ENCODE assay signal across 10 cellular contexts in genomic region chr1:3352084-3352951, GRCh38.
DNase-seq lines count a peak whose midpoint lies in the region; ATAC-seq, FAIRE-seq and TF ChIP-seq lines count a peak whose summit lies in the region.
"Had no signal": no experiment of that assay in that cellular context is flagged by ENCODE, and none has a peak within 500 bp of the region (broad histone marks: within the 10 kb centered on the region; RNA-seq: fewer than 3 reads in every experiment).

No MANE protein-coding gene starts in this region.

- no peak for FAIRE-seq in pancreas (lab: Jason Lieb, UNC)

- DNase-seq in BJ (ENCODE audit: low read depth), result peak; percentile 38
- no peak for DNase-seq in Peyer's patch
- DNase-seq in fibroblast of villous mesenchyme (ENCODE audit: low read depth), result peak; percentile 26
- DNase-seq in pancreas, result peak in 3 of 6 donors; percentile 55 to 70 (median 61)
- DNase-seq in OCI-M2 (lab: John Stamatoyannopoulos, UW; ENCODE audit: unreplicated experiment), result no peak
- no peak for DNase-seq in SKM-1 (lab: John Stamatoyannopoulos, UW; ENCODE audit: unreplicated experiment)
- DNase-seq in globus pallidus (ENCODE audit: low spot score), result no peak
- DNase-seq: CD8-positive, alpha-beta memory T cell had no signal

- peaks cover 0 to 34% (median 0%) of the 10 kb centered on the region in 4 donors for H3K4me1 ChIP-seq in Peyer's patch
- H3K4me1 ChIP-seq in pancreas, result peaks cover 0 to 10% (median 4%) of the 10 kb centered on the region in 3 donors

- CTCF ChIA-PET in BJ (lab: Yijun Ruan, JAX), result interaction anchor here (1.1 kb wide), 1 partner anchor 32 kb away, joined by 4 read pairs; no protein-coding TSS in a partner anchor

- ATAC-seq in pancreas, result peak; percentile 62 to 78 (median 66)
- no peak for ATAC-seq in activated CD4-positive, CD25-positive, alpha-beta regulatory T cell treated with anti-CD3 and anti-CD28 coated beads, Interleukin-2, amount 50 U/mL, for 24 hours

- peaks cover 6% of the 10 kb centered on the region; the same call in 1 of the 2 replicates for H3K27me3 ChIP-seq in BJ (ENCODE audit: control insufficient read depth, insufficient read depth, low read length)
- no peaks in the 10 kb centered on the region for H3K27me3 ChIP-seq in Peyer's patch
- H3K27me3 ChIP-seq in pancreas, result no peaks in the 10 kb centered on the region

- H3K36me3 ChIP-seq in BJ (ENCODE audit: control insufficient read depth, insufficient read depth, low read length) (no peaks in the 10 kb centered on the region), Peyer's patch (no peaks in the 10 kb centered on the region), pancreas (no peaks in the 10 kb centered on the region)

- no peaks in the 10 kb centered on the region for H3K9me3 ChIP-seq in Peyer's patch
- H3K9me3 ChIP-seq in pancreas, result no peaks in the 10 kb centered on the region

- intact Hi-C loops in pancreas (cut with DNase I), result no loop called here

- H3K4me3 ChIP-seq in BJ (ENCODE audit: low read depth, low read length), result no peak overlapping the region
- no peak overlapping the region for H3K4me3 ChIP-seq in Peyer's patch
- H3K4me3 ChIP-seq in fibroblast of villous mesenchyme (ENCODE audit: low read depth, low read length), result no peak overlapping the region
- no peak overlapping the region for H3K4me3 ChIP-seq in pancreas

- TF ChIP-seq POLR2A in Peyer's patch (IDR thresholded peaks at IDR 0.05), result no peak

- POLR2A ChIA-PET in BJ (lab: Charles Lee), result no interaction called here

- H3K27ac ChIP-seq in Peyer's patch (peak overlapping the region; percentile 9 to 93 (median 59)), pancreas (peak overlapping the region; percentile 65 to 86 (median 82))
- H3K27ac ChIP-seq: RWPE1 had no signal

- 52 to 58% methylated on average over 32 to 36 of the region's 36 CpGs for WGBS in pancreas, 2 donors

- no peak for TF ChIP-seq CTCF in BJ (IDR thresholded peaks at IDR 0.05; ENCODE audit: insufficient read depth, low read depth, low read length)
- TF ChIP-seq CTCF in Peyer's patch (IDR thresholded peaks at IDR 0.05), result no peak
- no peak for TF ChIP-seq CTCF in fibroblast of villous mesenchyme (IDR thresholded peaks at IDR 0.05; ENCODE audit: insufficient read depth, low read depth, low read length)
- TF ChIP-seq CTCF in pancreas (IDR thresholded peaks at IDR 0.05), result no peak

Comparison
In these comparisons a context has a peak if more than half of its experiments do, and no peak if none do; other contexts are left out.
1. DNase-seq: peak in BJ (single experiment) and fibroblast of villous mesenchyme (single experiment); none in Peyer's patch (0 of 3), OCI-M2 (single experiment), SKM-1 (single experiment) and globus pallidus (single experiment).
2. ATAC-seq: peak in pancreas (4 of 4); none in activated CD4-positive, CD25-positive, alpha-beta regulatory T cell treated with anti-CD3 and anti-CD28 coated beads, Interleukin-2, amount 50 U/mL, for 24 hours (0 of 2).